In the genomic region with DNA sequence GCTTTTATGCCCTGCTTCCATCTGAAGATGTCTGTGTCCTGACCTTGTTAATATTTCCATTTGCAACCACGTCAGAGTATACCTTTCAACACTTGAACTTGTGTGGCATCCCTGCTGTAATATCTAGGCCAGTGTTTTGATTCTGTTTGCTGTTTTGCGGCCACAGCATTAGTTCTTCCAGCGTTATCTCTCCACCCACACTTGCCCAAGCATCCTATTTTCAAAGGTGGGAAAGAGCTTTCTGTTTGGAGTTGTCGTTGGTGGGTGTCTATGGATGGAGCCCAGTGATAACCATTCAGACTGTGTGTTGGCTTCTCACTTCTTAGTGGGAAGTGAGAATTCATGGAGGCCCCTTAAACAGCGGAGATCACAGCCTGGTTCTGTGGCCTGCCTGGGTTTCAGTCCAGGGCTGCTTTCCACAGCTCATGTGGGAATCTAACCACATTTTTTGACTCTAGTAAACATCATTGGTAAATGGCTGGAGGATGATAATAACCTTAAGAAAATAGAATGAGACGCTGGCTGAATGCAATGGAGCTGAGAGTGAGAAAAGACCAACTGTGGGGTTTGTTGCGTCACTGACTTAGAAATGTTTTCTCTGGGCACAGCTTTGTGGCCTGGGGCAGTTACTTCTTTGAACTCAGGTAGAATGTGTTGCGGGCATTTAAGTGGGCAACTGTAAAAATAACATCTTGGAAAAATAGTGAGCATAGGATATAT, we compare ENCODE assay signal across 12 cellular contexts. TPM values are rescaled to one million over a fixed set of nuclear protein-coding genes. Genes with fewer than 3 reads are reported as not detected.
A peak's percentile ranks its signal among the peaks of the same experiment; 100 is the strongest.
DNase-seq lines count a peak whose midpoint lies in the region; ATAC-seq and TF ChIP-seq lines count a peak whose summit lies in the region.
"Had no signal": no experiment of that assay in that cellular context is flagged by ENCODE, and none has a peak within 500 bp of the region (broad histone marks: within the 10 kb centered on the region; RNA-seq: fewer than 3 reads in every experiment).

No MANE protein-coding gene starts in this region.

- peaks cover 67% of the 10 kb centered on the region for H4K20me1 ChIP-seq in Loucy (ENCODE audit: insufficient read depth, low read length, poor library complexity, severe bottlenecking)

- H3K27me3 ChIP-seq in CD4-positive, CD25-positive, alpha-beta regulatory T cell (ENCODE audit: control insufficient read depth, insufficient read depth, low read length) = no peaks in the 10 kb centered on the region
- H3K27me3 ChIP-seq in Loucy (ENCODE audit: insufficient read depth, low read length, poor library complexity, severe bottlenecking) (no peaks in the 10 kb centered on the region), breast epithelium (no peaks in the 10 kb centered on the region), tibial nerve (no peaks in the 10 kb centered on the region)

- TF ChIP-seq CTCF in Loucy (conservative IDR thresholded peaks at IDR 0.05; ENCODE audit: low read length) = no peak
- TF ChIP-seq CTCF in breast epithelium (IDR thresholded peaks at IDR 0.05) = no peak
- no peak for TF ChIP-seq CTCF in tibial nerve (IDR thresholded peaks at IDR 0.05)

- TF ChIP-seq POLR2A in breast epithelium (IDR thresholded peaks at IDR 0.05) (no peak), tibial nerve (IDR thresholded peaks at IDR 0.05) (no peak)

- peaks cover 95% of the 10 kb centered on the region for H3K4me1 ChIP-seq in CD4-positive, CD25-positive, alpha-beta regulatory T cell (ENCODE audit: control insufficient read depth, insufficient read depth, low read length, poor library complexity, severe bottlenecking)
- peaks cover 97% of the 10 kb centered on the region for H3K4me1 ChIP-seq in Loucy (ENCODE audit: insufficient read depth, low read length, poor library complexity, severe bottlenecking)
- no peaks in the 10 kb centered on the region for H3K4me1 ChIP-seq in breast epithelium
- peaks cover 0 to 6% (median 0%) of the 10 kb centered on the region in 4 donors for H3K4me1 ChIP-seq in tibial nerve

- H3K9ac ChIP-seq in Loucy (ENCODE audit: low read depth, low read length, poor library complexity, severe bottlenecking) = peak overlapping the region; percentile 70

- peaks cover 0 to 2% (median 0%) of the 10 kb centered on the region in 7 donors for H3K9me3 Mint-ChIP-seq in CD4-positive, CD25-positive, alpha-beta regulatory T cell
- peaks cover 0 to 9% (median 4%) of the 10 kb centered on the region in 7 donors for H3K9me3 Mint-ChIP-seq in naive B cell
- H3K9me3 Mint-ChIP-seq: activated T-helper 2 cell treated with anti-CD3 and anti-CD28 coated beads, Interferon-gamma antibody, Interleukin-2, Interleukin-4, amounts not matched to agents 10 μg/mL and 5 μg/mL and 100 μg/mL, durations not matched to agents 14 hours and 24 hours and 36 hours; CD8-positive, alpha-beta T cell; nephron had no signal

- no peaks in the 10 kb centered on the region for H3K9me2 ChIP-seq in Loucy (replicated peaks; ENCODE audit: low read depth, low read length)

- peak overlapping the region; percentile 63 to 89 (median 82) for H3K27ac Mint-ChIP-seq in CD4-positive, CD25-positive, alpha-beta regulatory T cell
- H3K27ac Mint-ChIP-seq in naive B cell = peak overlapping the region; percentile 25 to 100 (median 77)
- H3K27ac Mint-ChIP-seq: activated T-helper 2 cell treated with anti-CD3 and anti-CD28 coated beads, Interferon-gamma antibody, Interleukin-2, Interleukin-4, amounts not matched to agents 10 μg/mL and 5 μg/mL and 100 μg/mL, durations not matched to agents 14 hours and 24 hours and 36 hours; CD8-positive, alpha-beta T cell had no signal

- no peak for DNase-seq in CD4-positive, CD25-positive, alpha-beta regulatory T cell
- DNase-seq in breast epithelium (ENCODE audit: low spot score in 2 of 2) = peak in 1 of 2 donors; percentile 14
- DNase-seq in naive B cell = no peak
- DNase-seq in NCI-H128 (lab: John Stamatoyannopoulos, UW; ENCODE audit: unreplicated experiment) = no peak
- no peak for DNase-seq in GDM1 (lab: John Stamatoyannopoulos, UW)
- no peak for DNase-seq in tibial nerve (ENCODE audit: low spot score in 2 of 2)

- peaks cover 48% of the 10 kb centered on the region for H3K36me3 Mint-ChIP-seq in CD4-positive, CD25-positive, alpha-beta regulatory T cell
- peaks cover 36 to 37% of the 10 kb centered on the region in 2 donors for H3K36me3 Mint-ChIP-seq in naive B cell

- no peak overlapping the region for H2AFZ ChIP-seq in Loucy (ENCODE audit: low read length)

- H3K4me2 ChIP-seq in Loucy (ENCODE audit: low read depth, low read length, poor library complexity, severe bottlenecking) = peak overlapping the region; percentile 96

- H3K36me3 ChIP-seq in CD4-positive, CD25-positive, alpha-beta regulatory T cell (ENCODE audit: control insufficient read depth, insufficient read depth, low read length) = peaks cover 39% of the 10 kb centered on the region
- H3K36me3 ChIP-seq in Loucy (ENCODE audit: insufficient read depth, low read length) (no peaks in the 10 kb centered on the region), breast epithelium (no peaks in the 10 kb centered on the region), tibial nerve (no peaks in the 10 kb centered on the region)

- H3K79me2 ChIP-seq in Loucy (ENCODE audit: insufficient read depth, low read length) = peaks cover 100% of the 10 kb centered on the region

- no peak overlapping the region for H3K27ac ChIP-seq in CD4-positive, CD25-positive, alpha-beta regulatory T cell (ENCODE audit: insufficient read depth, low read length, poor library complexity, severe bottlenecking)
- H3K27ac ChIP-seq in breast epithelium (peak overlapping the region; percentile 52 to 65), tibial nerve (no peak overlapping the region)

- peak overlapping the region; percentile 99 for H3K4me3 ChIP-seq in CD4-positive, CD25-positive, alpha-beta regulatory T cell (ENCODE audit: low read depth, low read length)
- H3K4me3 ChIP-seq in Loucy (ENCODE audit: low read length, poor library complexity, severe bottlenecking) (peak overlapping the region; percentile 97), breast epithelium (no peak overlapping the region), tibial nerve (no peak overlapping the region)
- H3K4me3 ChIP-seq: GM12878 had no signal

- peaks cover 54 to 98% (median 88%) of the 10 kb centered on the region in 4 donors for H3K4me1 Mint-ChIP-seq in CD4-positive, CD25-positive, alpha-beta regulatory T cell
- peaks cover 93 to 100% (median 98%) of the 10 kb centered on the region in 3 donors for H3K4me1 Mint-ChIP-seq in naive B cell
- H3K4me1 Mint-ChIP-seq: nephron had no signal

- WGBS in tibial nerve, 2 donors = 73 to 75% methylated on average over 8 of the region's 8 CpGs

- H3K27me3 Mint-ChIP-seq in CD4-positive, CD25-positive, alpha-beta regulatory T cell = no peaks in the 10 kb centered on the region
- H3K27me3 Mint-ChIP-seq in naive B cell = no peaks in the 10 kb centered on the region

- TF ChIP-seq EP300 in tibial nerve (IDR thresholded peaks at IDR 0.05) = no peak

- H3K9me3 ChIP-seq in CD4-positive, CD25-positive, alpha-beta regulatory T cell (ENCODE audit: control insufficient read depth in 2 of 2, low read length in 2 of 2) = no peaks in the 10 kb centered on the region
- H3K9me3 ChIP-seq in Loucy (ENCODE audit: insufficient read depth, low read depth, low read length) (no peaks in the 10 kb centered on the region), breast epithelium (no peaks in the 10 kb centered on the region), tibial nerve (no peaks in the 10 kb centered on the region)

- H3F3A ChIP-seq in Loucy (ENCODE audit: low read depth) = no peaks in the 10 kb centered on the region

- ATAC-seq in CD4-positive, CD25-positive, alpha-beta regulatory T cell (ENCODE audit: low read depth in 2 of 2) = no peak
- no peak for ATAC-seq in naive B cell (ENCODE audit: low read depth in 2 of 2)
- ATAC-seq in esophagus mucosa = no peak
- ATAC-seq: CD8-positive, alpha-beta T cell had no signal

- intact Hi-C loops in breast epithelium (cut with DNase I; ENCODE audit: low total_unique reads) = no loop called here

- H3K4me3 Mint-ChIP-seq in CD4-positive, CD25-positive, alpha-beta regulatory T cell = peak overlapping the region; percentile 76 to 98 (median 86)
- H3K4me3 Mint-ChIP-seq in naive B cell = peak overlapping the region; percentile 32 to 91 (median 63)
- H3K4me3 Mint-ChIP-seq: nephron had no signal

RNA-seq across cellular contexts. Expression of a gene that starts 7.6 kb away (rescaled TPM):
- total RNA-seq in CD4-positive, CD25-positive, alpha-beta regulatory T cell = 324 TPM
- 10 to 100 TPM; 19.6 to 64.7 (median 33.0) TPM for polyA plus RNA-seq in CD4-positive, CD25-positive, alpha-beta regulatory T cell
- total RNA-seq in breast epithelium (10 to 100 TPM in 2 of 3 donors, 1 to 10 TPM in 1; 4.0 to 10.2 (median 10.2) TPM), esophagus mucosa (1.1 TPM), tibial nerve (1 to 10 TPM in 3 of 4 donors, under 1 TPM in 1; 0.60 to 2.5 (median 1.2) TPM)
- polyA plus RNA-seq in naive B cell (ENCODE audit: low read depth in 6 of 6) = 10 to 100 TPM; 55.9 to 92.4 (median 65.2) TPM

Comparison
In these comparisons a context has a peak if more than half of its experiments do, and no peak if none do; other contexts are left out.
1. H3K27ac ChIP-seq: peak in breast epithelium (2 of 2); none in CD4-positive, CD25-positive, alpha-beta regulatory T cell (single experiment) and tibial nerve (0 of 4).
2. H3K4me3 ChIP-seq: peak in CD4-positive, CD25-positive, alpha-beta regulatory T cell (single experiment) and Loucy (single experiment); none in breast epithelium (0 of 3) and tibial nerve (0 of 4).
3. RNA of a gene that starts 7.6 kb away (total RNA-seq): 324 TPM in CD4-positive, CD25-positive, alpha-beta regulatory T cell (single experiment); 4.0 to 10.2 TPM in breast epithelium, 0.60 to 2.5 TPM in tibial nerve and 1.1 TPM in esophagus mucosa (single experiment); every median in the first group is over 10 times any median in the second.